ENCODE assay signal across 14 cellular contexts in genomic region chr12:109892748-109893147, GRCh38. TPM values are rescaled to one million over a fixed set of nuclear protein-coding genes. Genes with fewer than 3 reads are reported as not detected.
DNase-seq lines count a peak whose midpoint lies in the region; ATAC-seq, FAIRE-seq and TF ChIP-seq lines count a peak whose summit lies in the region.
"Had no signal": no experiment of that assay in that cellular context is flagged by ENCODE, and none has a peak within 500 bp of the region (broad histone marks: within the 10 kb centered on the region; RNA-seq: fewer than 3 reads in every experiment).

No MANE protein-coding gene starts in this region.

- FAIRE-seq in GM12892 (lab: Jason Lieb, UNC): peak; percentile 9

- WGBS in heart right ventricle, 2 donors: 77 to 78% methylated on average over 4 of the region's 4 CpGs

- TF ChIP-seq POLR2A in GM12892 (IDR thresholded peaks at IDR 0.05; ENCODE audit: low read depth, low read length): no peak

- H3K9me3 Mint-ChIP-seq in central memory CD8-positive, alpha-beta T cell: no peaks in the 10 kb centered on the region

- H3K4me3 Mint-ChIP-seq in central memory CD8-positive, alpha-beta T cell: peak overlapping the region; percentile 38

- no peaks in the 10 kb centered on the region for H3K9me3 ChIP-seq in heart right ventricle

- H3K4me1 ChIP-seq in heart right ventricle: peaks cover 0 to 25% (median 11%) of the 10 kb centered on the region in 9 donors

- intact Hi-C loops in heart right ventricle (cut with DNase I): no loop called here

- peaks cover 7% of the 10 kb centered on the region for H3K36me3 Mint-ChIP-seq in central memory CD8-positive, alpha-beta T cell (ENCODE audit: insufficient read depth)
- H3K36me3 Mint-ChIP-seq: brain had no signal

- no peak overlapping the region for H3K4me3 ChIP-seq in heart right ventricle
- H3K4me3 ChIP-seq: skin epidermis had no signal

- peak; percentile 52 for ATAC-seq in GM19452 (IDR thresholded peaks at IDR 0.05; ENCODE audit: unreplicated experiment)
- peak; percentile 59 for ATAC-seq in HG03139 (IDR thresholded peaks at IDR 0.05; ENCODE audit: unreplicated experiment)
- ATAC-seq in central memory CD8-positive, alpha-beta T cell (replicated peaks; ENCODE audit: extremely low read depth, poor library complexity, severe bottlenecking): peak; percentile 79
- no peak for ATAC-seq in heart right ventricle
- ATAC-seq: foreskin keratinocyte had no signal

- H3K27ac Mint-ChIP-seq in central memory CD8-positive, alpha-beta T cell (ENCODE audit: low read depth): peak overlapping the region; percentile 9

- DNase-seq in GM12892 (ENCODE audit: insufficient read length) (no peak), heart right ventricle (no peak), GOT3 (lab: John Stamatoyannopoulos, UW) (no peak), NCI-H146 (lab: John Stamatoyannopoulos, UW) (no peak), cerebellum (ENCODE audit: low spot score) (no peak)
- peak in 1 of 2 donors; percentile 36 for DNase-seq in central memory CD8-positive, alpha-beta T cell (ENCODE audit: low spot score in 2 of 2)
- DNase-seq: activated CD4-positive, alpha-beta T cell treated with anti-CD3 and anti-CD28 coated beads, Interleukin-2, amount 50 U/mL, for 4 hours; foreskin keratinocyte; mesenchymal stem cell; NCI-H1417 had no signal

- no peak overlapping the region for H3K27ac ChIP-seq in heart right ventricle
- H3K27ac ChIP-seq: foreskin keratinocyte had no signal

- no peaks in the 10 kb centered on the region for H3K36me3 ChIP-seq in heart right ventricle

- peaks cover 39% of the 10 kb centered on the region for H3K4me1 Mint-ChIP-seq in central memory CD8-positive, alpha-beta T cell

- peaks cover 0 to 5% (median 0%) of the 10 kb centered on the region in 7 donors for H3K27me3 ChIP-seq in heart right ventricle
- H3K27me3 ChIP-seq: foreskin keratinocyte had no signal

- no peaks in the 10 kb centered on the region for H3K27me3 Mint-ChIP-seq in central memory CD8-positive, alpha-beta T cell

- TF ChIP-seq CTCF in heart right ventricle (IDR thresholded peaks at IDR 0.05): no peak

RNA-seq across cellular contexts. Expression of gene TCHP, which starts 7.3 kb away (rescaled TPM):
- 8.5 TPM for polyA plus RNA-seq in GM12892 (2012; ENCODE audit: missing spikeins)
- total RNA-seq in heart right ventricle (10 to 100 TPM in 4 of 10 donors, 1 to 10 TPM in 6; 7.0 to 14.1 (median 9.1) TPM), cerebellum (10.6 TPM)
- 10 to 100 TPM in 1 of 2 donors, 1 to 10 TPM in 1; 7.3 to 13.2 TPM for polyA plus RNA-seq in heart right ventricle

RNA-seq across cellular contexts. Expression of gene GLTP, which starts 12.4 kb away (rescaled TPM):
- 21.2 TPM for polyA plus RNA-seq in GM12892 (2012; ENCODE audit: missing spikeins)
- total RNA-seq in heart right ventricle: 10 to 100 TPM; 18.0 to 28.0 (median 22.0) TPM
- 10 to 100 TPM; 19.4 to 23.1 TPM for polyA plus RNA-seq in heart right ventricle
- 14.0 TPM for total RNA-seq in cerebellum

RNA-seq across cellular contexts. Expression of gene TRPV4, which starts 59.5 kb away (rescaled TPM):
- polyA plus RNA-seq in GM12892 (2012; ENCODE audit: missing spikeins): not detected
- total RNA-seq in heart right ventricle (1 to 10 TPM in 2 of 10 donors, under 1 TPM in 6, not detected in 2; 0.16 to 1.0 (median 0.37) TPM), cerebellum (0.27 TPM)
- under 1 TPM; 0.07 to 0.29 TPM for polyA plus RNA-seq in heart right ventricle

Comparison
In these comparisons a context has a peak if more than half of its experiments do, and no peak if none do; other contexts are left out.
1. ATAC-seq: peak in GM19452 (single experiment), HG03139 (single experiment) and central memory CD8-positive, alpha-beta T cell (single experiment); none in heart right ventricle (0 of 8).